Comparison of ENCODE assay signal across 8 cellular contexts in genomic region chr6:87155920-87156600, GRCh38. TPM values are rescaled to one million over a fixed set of nuclear protein-coding genes. Genes with fewer than 3 reads are reported as not detected.
DNase-seq lines count a peak whose midpoint lies in the region; ATAC-seq, FAIRE-seq and TF ChIP-seq lines count a peak whose summit lies in the region.

No MANE protein-coding gene starts in this region.

- H3K79me2 ChIP-seq in GM12878 (ENCODE audit: control insufficient read depth, insufficient read depth, low read length) = peaks cover 91% of the 10 kb centered on the region

- H3K4me2 ChIP-seq in GM12878 (ENCODE audit: control insufficient read depth, insufficient read depth) (peak overlapping the region; percentile 89), skeletal muscle satellite cell (ENCODE audit: low read length) (peak overlapping the region; percentile 85)

- no peaks in the 10 kb centered on the region; the same call in 1 of the 2 replicates for H4K20me1 ChIP-seq in GM12878 (ENCODE audit: control insufficient read depth, insufficient read depth)

- H3K4me1 Mint-ChIP-seq in T-helper 17 cell = peaks cover 43% of the 10 kb centered on the region

- 0 out of 4 replicates have a peak, but pooled peaks cover 0 to 3% of the 10 kb centered on the region in 2 experiments for H3K36me3 ChIP-seq in GM12878 (ENCODE audit: control insufficient read depth in 2 of 2, insufficient read depth in 2 of 2, low read length in 1 of 2)
- peaks cover 4% of the 10 kb centered on the region for H3K36me3 ChIP-seq in iPS-18a (ENCODE audit: control insufficient read depth, low read depth, low read length)
- H3K36me3 ChIP-seq in skeletal muscle satellite cell (ENCODE audit: insufficient read depth, low read length) = no peaks in the 10 kb centered on the region

- H3K27ac Mint-ChIP-seq in T-helper 17 cell = peak overlapping the region; percentile 99

- intact Hi-C loops in GM12878 (cut with micrococcal nuclease; ENCODE audit: unreplicated experiment) = loop anchor here (1.0 to 10.0 kb wide), 5 partner anchors 40 to 1481 kb away; partner anchors contain the start of genes AKIRIN2, GJB7 and SMIM8

- CTCF ChIA-PET in AG04449 (lab: Yijun Ruan, JAX) = interaction anchor here (1.2 kb wide), 1 partner anchor 17 kb away, joined by 3 read pairs; no protein-coding TSS in a partner anchor
- CTCF ChIA-PET in GM12878 (lab: Yijun Ruan, JAX) = interaction anchor here (0.7 to 1.9 kb wide), 7 partner anchors 17 to 77 kb away, joined by 3 to 6 read pairs (median 4); no protein-coding TSS in a partner anchor

- TF ChIP-seq EP300 in GM12878 (IDR thresholded peaks at IDR 0.05; ENCODE audit: borderline replicate concordance in 1 of 2, control insufficient read depth in 1 of 2, low read depth in 2 of 2, low read length in 2 of 2) = no peak

- H3K36me3 Mint-ChIP-seq in T-helper 17 cell (ENCODE audit: low read depth) = peaks cover 3% of the 10 kb centered on the region

- no peak for TF ChIP-seq RAD21 in GM12878 (IDR thresholded peaks at IDR 0.05; ENCODE audit: insufficient read depth, low read depth, low read length)

- under 1% methylated on average over 26 of the region's 35 CpGs for WGBS in GM12878 (ENCODE audit: insufficient coverage, insufficient replicate concordance, low lambda C conversion rate, missing lambda C conversion rate)

- peak; percentile 27 for FAIRE-seq in GM12878 (lab: Jason Lieb, UNC)

- peak overlapping the region; percentile 100 for H3K4me3 Mint-ChIP-seq in T-helper 17 cell

- TF ChIP-seq CTCF in AG04449 (IDR thresholded peaks at IDR 0.05; ENCODE audit: insufficient read depth, low read length, missing control alignments) (no peak), GM12878 (IDR thresholded peaks at IDR 0.05 in 2 of 3, conservative IDR thresholded peaks at IDR 0.05 in 1 of 3; ENCODE audit: control insufficient read depth in 2 of 3, extremely low read depth in 1 of 3, insufficient read depth in 1 of 3, low read depth in 3 of 3, low read length in 3 of 3) (no peak)

- RAD21 ChIA-PET in GM12878 (lab: Charles Lee; ENCODE audit: unreplicated experiment) = interaction anchor here (0.6 to 2.9 kb wide), 9 partner anchors 15 to 81 kb away, joined by 3 to 12 read pairs (median 5); no protein-coding TSS in a partner anchor

- BruUV-seq in GM12878 (replicated peaks; lab: Mats Ljungman, UMichigan) = no TSS peak

- in situ Hi-C loops in GM12878 (cut with MboI) = loop anchor here (25.0 kb wide), 1 partner anchor 1519 kb away; the partner anchor contains the start of gene SYNCRIP

- SMC1A ChIA-PET in GM12878 (lab: Charles Lee; ENCODE audit: uncharacterized antibody, unreplicated experiment) = interaction anchor here (0.8 to 4.0 kb wide), 9 partner anchors 10 to 93 kb away, joined by 3 to 37 read pairs (median 6); no protein-coding TSS in a partner anchor

- H3K9ac ChIP-seq in GM12878 (ENCODE audit: control insufficient read depth, insufficient read depth, low read length) (peak overlapping the region; percentile 78), iPS-18a (ENCODE audit: low read length) (peak overlapping the region; percentile 91), skeletal muscle satellite cell (ENCODE audit: low read depth, low read length) (peak overlapping the region; percentile 83)

- no peaks in the 10 kb centered on the region for H3K27me3 Mint-ChIP-seq in T-helper 17 cell

- H3K27me3 ChIP-seq in GM12878 (replicated peaks in 1 of 2; ENCODE audit: control insufficient read depth in 2 of 2, insufficient read depth in 2 of 2, low read length in 1 of 2) = no peaks in the 10 kb centered on the region
- H3K27me3 ChIP-seq in iPS-18a (ENCODE audit: control insufficient read depth, insufficient read depth, low read length) = peaks cover 20% of the 10 kb centered on the region
- no peaks in the 10 kb centered on the region for H3K27me3 ChIP-seq in skeletal muscle satellite cell (ENCODE audit: control insufficient read depth, insufficient read depth, low read length)

- H3K9me3 ChIP-seq in T-helper 17 cell (ENCODE audit: control insufficient read depth, low read length, poor library complexity, severe bottlenecking) (no peaks in the 10 kb centered on the region), GM12878 (replicated peaks; ENCODE audit: control insufficient read depth, insufficient read depth, low read length) (no peaks in the 10 kb centered on the region), iPS-18a (ENCODE audit: control insufficient read depth, low read depth, low read length) (no peaks in the 10 kb centered on the region), skeletal muscle satellite cell (replicated peaks; ENCODE audit: low read length) (no peaks in the 10 kb centered on the region)

- POLR2A ChIA-PET in AG04449 (lab: Yijun Ruan, JAX) = interaction anchor here (0.6 to 1.1 kb wide), 2 partner anchors 18 to 580 kb away, joined by 3 read pairs; no protein-coding TSS in a partner anchor
- POLR2A ChIA-PET in GM12878 (lab: Charles Lee) = interaction anchor here (0.6 to 1.5 kb wide), 7 partner anchors 9 to 200 kb away, joined by 3 to 6 read pairs (median 3); no protein-coding TSS in a partner anchor

- H3K27ac ChIP-seq in GM12878 (ENCODE audit: control insufficient read depth, insufficient read depth) = peak overlapping the region; percentile 92
- H3K27ac ChIP-seq in iPS-18a (ENCODE audit: low read length) = peak overlapping the region; percentile 88

- TF ChIP-seq POLR2A in GM12878 (IDR thresholded peaks at IDR 0.05; ENCODE audit: low read depth, low read length) = no peak

- H3K4me1 ChIP-seq in GM12878 (ENCODE audit: control insufficient read depth, insufficient read depth, low read length) (peaks cover 3% of the 10 kb centered on the region; the same call in 1 of the 2 replicates), iPS-18a (ENCODE audit: control insufficient read depth, low read depth, low read length) (peaks cover 21% of the 10 kb centered on the region), skeletal muscle satellite cell (ENCODE audit: control insufficient read depth, insufficient read depth, low read length) (peaks cover 29% of the 10 kb centered on the region)

- H2AFZ ChIP-seq in GM12878 (ENCODE audit: control insufficient read depth, low read depth, low read length) = peak overlapping the region; percentile 90

- DNase-seq in AG04449 (ENCODE audit: low read depth, low spot score) (no peak), HT1080 (ENCODE audit: low read depth) (peak; percentile 39), T-helper 17 cell (peak; percentile 44 to 72 (median 60)), GM12878 (ENCODE audit: low read depth, low spot score) (no peak), NCI-H446 treated with DMSO at 0.1 percent for 48 hours (lab: John Stamatoyannopoulos, UW) (no peak)

- H3K4me3 ChIP-seq in AG04449 (ENCODE audit: low read depth, low read length) (peak overlapping the region; percentile 80), GM12878 (peak overlapping the region; percentile 96), iPS-18a (ENCODE audit: low read length) (peak overlapping the region; percentile 96), skeletal muscle satellite cell (ENCODE audit: low read length) (peak overlapping the region; percentile 78)

- ATAC-seq in GM18498 (IDR thresholded peaks at IDR 0.05; ENCODE audit: unreplicated experiment) = peak; percentile 0
- ATAC-seq in T-helper 17 cell = peak; percentile 45
- ATAC-seq in GM12878 = peak; percentile 6

TF ChIP-seq in GM12878, 131 proteins besides CTCF, POLR2A, EP300 and RAD21 (continues in another document):
- TF ChIP-seq IKZF1 (conservative IDR thresholded peaks at IDR 0.05) (peak; percentile 21; the same call in 1 of the 2 replicates), GATAD2B (conservative IDR thresholded peaks at IDR 0.05; ENCODE audit: low read depth) (0 out of 2 replicates have a peak, but pooled peaks have one; percentile 70), CBX5 (IDR thresholded peaks at IDR 0.05; ENCODE audit: low read depth) (0 out of 2 replicates have a peak, but pooled peaks have one; percentile 33), EGR1 (IDR thresholded peaks at IDR 0.05; ENCODE audit: borderline replicate concordance in 1 of 2, low read depth in 2 of 2, low read length in 2 of 2) (peak in 1 of 2 experiments; percentile 73; a peak in 1 of 3 replicates)
- TF ChIP-seq, protein P1, sequence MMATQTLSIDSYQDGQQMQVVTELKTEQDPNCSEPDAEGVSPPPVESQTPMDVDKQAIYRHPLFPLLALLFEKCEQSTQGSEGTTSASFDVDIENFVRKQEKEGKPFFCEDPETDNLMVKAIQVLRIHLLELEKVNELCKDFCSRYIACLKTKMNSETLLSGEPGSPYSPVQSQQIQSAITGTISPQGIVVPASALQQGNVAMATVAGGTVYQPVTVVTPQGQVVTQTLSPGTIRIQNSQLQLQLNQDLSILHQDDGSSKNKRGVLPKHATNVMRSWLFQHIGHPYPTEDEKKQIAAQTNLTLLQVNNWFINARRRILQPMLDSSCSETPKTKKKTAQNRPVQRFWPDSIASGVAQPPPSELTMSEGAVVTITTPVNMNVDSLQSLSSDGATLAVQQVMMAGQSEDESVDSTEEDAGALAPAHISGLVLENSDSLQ (IDR thresholded peaks at IDR 0.05) = no peak

RNA-seq across cellular contexts. Expression of gene ZNF292, which starts 0.7 kb away (rescaled TPM):
- 5.6 and 7.7 TPM in 2 replicates for total RNA-seq in HT1080 (2014; rRNA removed; shearing (Covaris generic))
- 5.0 and 6.6 TPM in 2 replicates for polyA plus RNA-seq in HT1080 (2015; cell fraction: cytosol; rRNA removed)
- 27.2 and 28.3 TPM in 2 replicates for polyA plus RNA-seq in HT1080 (2015; cell fraction: nucleus; rRNA removed)
- 100 to 1,000 TPM in 1 of 2 donors, 10 to 100 TPM in 1; 88.3 to 103 TPM for total RNA-seq in T-helper 17 cell
- 680 and 686 TPM in 2 replicates for total RNA-seq in GM12878 (2013; cell fraction: nucleolus; rRNA removed)
- total RNA-seq in GM12878 (2014; rRNA removed) = 25.8 and 28.0 TPM in 2 replicates
- 31.5 and 37.5 TPM in 2 replicates for total RNA-seq in GM12878 (2014; rRNA removed; fragmentation: Illumina TruSeq; extraction: Trizol)
- 31.1 and 33.9 TPM in 2 replicates for total RNA-seq in GM12878 (2021)
- 12.6 TPM for polyA plus RNA-seq in GM12878 (2011; ENCODE audit: low read depth)
- polyA plus RNA-seq in GM12878 (2011; rRNA removed) = 57.6 and 100 TPM in 2 replicates
- 17.6 and 19.9 TPM in 2 replicates for polyA plus RNA-seq in GM12878 (2011; cell fraction: cytosol; rRNA removed)
- polyA plus RNA-seq in GM12878 (2011; cell fraction: nucleus; rRNA removed) = 81.7 and 133 TPM in 2 replicates
- polyA plus RNA-seq in GM12878 (2012) = 23.8 and 26.1 TPM in 2 replicates
- 31.3 and 43.0 TPM in 2 replicates for polyA plus RNA-seq in GM12878 (2014; fragmentation: Illumina TruSeq; extraction: Trizol)
- 10 to 100 TPM; 11.1 to 20.9 TPM for polyA plus RNA-seq in GM12878 (2014; fragmentation: Nextera tagmentation; extraction: Ambion mirVana)
- polyA plus RNA-seq in GM12878 (2014; rRNA removed) = 11.1 and 14.2 TPM in 2 replicates
- polyA plus RNA-seq in GM12878 (2016; fragmentation: Nextera tagmentation; extraction: Ambion mirVana) = 10 to 100 TPM; 29.8 to 31.8 TPM
- polyA minus RNA-seq in GM12878 (2011; rRNA and poly(A)+ RNA removed) = 145 and 162 TPM in 2 replicates
- 35.1 and 39.8 TPM in 2 replicates for polyA minus RNA-seq in GM12878 (2011; cell fraction: cytosol; rRNA and poly(A)+ RNA removed)
- 245 and 377 TPM in 2 replicates for polyA minus RNA-seq in GM12878 (2011; cell fraction: nucleus; rRNA and poly(A)+ RNA removed)
- total RNA-seq in skeletal muscle satellite cell (2012; rRNA removed) = 15.5 and 19.8 TPM in 2 replicates

Comparison
In these comparisons a context has a peak if more than half of its experiments do, and no peak if none do; other contexts are left out.
1. DNase-seq: peak in HT1080 (single experiment) and T-helper 17 cell (3 of 3); none in AG04449 (single experiment), GM12878 (single experiment) and NCI-H446 treated with DMSO at 0.1 percent for 48 hours (single experiment).
2. Peak in every context shown above with its lines, with median percentiles within 50 percentile points of each other: H3K4me3 ChIP-seq, ATAC-seq and H3K9ac ChIP-seq.